In the genomic region with DNA sequence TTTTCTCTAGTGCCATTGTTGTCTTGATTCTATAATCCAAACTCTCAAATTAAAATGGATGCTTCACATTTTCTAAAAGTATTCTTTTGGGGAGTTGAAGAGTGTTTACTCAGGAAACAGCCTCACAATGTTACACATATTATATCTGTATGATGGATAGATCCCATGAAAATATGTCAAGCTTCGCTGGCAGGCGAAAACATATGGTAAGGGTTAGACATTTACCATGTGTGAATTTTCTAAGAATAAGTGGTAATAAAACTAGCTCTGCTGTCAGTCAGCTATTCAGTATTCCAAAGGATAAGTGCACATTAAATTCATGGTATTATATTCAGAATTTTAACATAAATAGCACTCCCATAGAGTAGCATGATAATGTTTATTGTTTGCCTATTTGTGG, we compare ENCODE assay signal across 36 cellular contexts.
"Had no signal": no experiment of that assay in that cellular context is flagged by ENCODE, and none has a peak within 500 bp of the region (broad histone marks: within the 10 kb centered on the region; RNA-seq: fewer than 3 reads in every experiment).

No MANE protein-coding gene starts in this region.

- H3K27me3 Mint-ChIP-seq: activated naive CD4-positive, alpha-beta T cell treated with anti-CD3 and anti-CD28 coated beads, Interleukin-2, amount 10 ng/mL, durations not matched to agents 7 days and 5 days; activated naive CD8-positive, alpha-beta T cell treated with anti-CD3 and anti-CD28 coated beads, Interleukin-2, amount 10 ng/mL, durations not matched to agents 7 days and 5 days; brain; central memory CD8-positive, alpha-beta T cell had no signal

- H3K27ac Mint-ChIP-seq: activated naive CD4-positive, alpha-beta T cell treated with anti-CD3 and anti-CD28 coated beads for 36 hours; activated naive CD4-positive, alpha-beta T cell treated with anti-CD3 and anti-CD28 coated beads, Interleukin-2, amount 10 ng/mL, durations not matched to agents 7 days and 5 days; activated naive CD4-positive, alpha-beta T cell treated with anti-CD3 and anti-CD28 coated beads, Interleukin-2, amount 50 U/mL, for 24 hours; activated naive CD4-positive, alpha-beta T cell treated with anti-CD3 and anti-CD28 coated beads, Interleukin-2, amount 50 U/mL, for 72 hours; activated naive CD8-positive, alpha-beta T cell; activated naive CD8-positive, alpha-beta T cell treated with anti-CD3 and anti-CD28 coated beads for 36 hours; activated naive CD8-positive, alpha-beta T cell treated with anti-CD3 and anti-CD28 coated beads, Interleukin-2, amount 10 ng/mL, durations not matched to agents 7 days and 5 days; activated naive CD8-positive, alpha-beta T cell treated with anti-CD3 and anti-CD28 coated beads, Interleukin-2, amount 50 U/mL, for 24 hours; activated T-cell treated with anti-CD3 and anti-CD28 coated beads, Interleukin-2, amount 50 U/mL, for 72 hours; activated T-helper 1 cell treated with anti-CD3 and anti-CD28 coated beads, Interleukin-12 subunit alpha, Interleukin-12 subunit beta, Interleukin-2, Interleukin-4 antibody, amounts not matched to agents 30 ng/mL and 10 ng/mL and 1 ng/mL, durations not matched to agents 14 hours and 24 hours and 36 hours; activated T-helper 17 cell treated with anti-CD3 and anti-CD28 coated beads, Interleukin-2, amount 50 U/mL, for 72 hours; activated T-helper 2 cell treated with anti-CD3 and anti-CD28 coated beads, Interferon-gamma antibody, Interleukin-2, Interleukin-4, amounts not matched to agents 10 μg/mL and 5 μg/mL and 100 μg/mL, durations not matched to agents 14 hours and 24 hours and 36 hours; brain had no signal

- H3K36me3 Mint-ChIP-seq: activated naive CD4-positive, alpha-beta T cell treated with anti-CD3 and anti-CD28 coated beads, Interleukin-2, amount 10 ng/mL, durations not matched to agents 7 days and 5 days; activated naive CD4-positive, alpha-beta T cell treated with anti-CD3 and anti-CD28 coated beads, Interleukin-2, amount 50 U/mL, for 24 hours; activated naive CD4-positive, alpha-beta T cell treated with anti-CD3 and anti-CD28 coated beads, Interleukin-2, amount 50 U/mL, for 72 hours; activated naive CD8-positive, alpha-beta T cell; activated naive CD8-positive, alpha-beta T cell treated with anti-CD3 and anti-CD28 coated beads for 36 hours; activated naive CD8-positive, alpha-beta T cell treated with anti-CD3 and anti-CD28 coated beads, Interleukin-2, amount 10 ng/mL, durations not matched to agents 7 days and 5 days; brain had no signal

- DNase-seq: activated effector memory CD4-positive, alpha-beta T cell treated with anti-CD3 and anti-CD28 coated beads, Interleukin-2, amount 50 U/mL, for 16 hours; activated effector memory CD4-positive, alpha-beta T cell treated with Interleukin-2 at 50 U/mL for 16 hours; activated gamma-delta T cell; activated gamma-delta T cell treated with Interleukin-2 at 50 U/mL for 16 hours; activated naive CD4-positive, alpha-beta T cell; activated naive CD4-positive, alpha-beta T cell treated with anti-CD3 and anti-CD28 coated beads for 36 hours; activated naive CD4-positive, alpha-beta T cell treated with anti-CD3 and anti-CD28 coated beads, Interleukin-2, amount 10 ng/mL, durations not matched to agents 7 days and 5 days; activated naive CD4-positive, alpha-beta T cell treated with anti-CD3 and anti-CD28 coated beads, Interleukin-2, amount 50 U/mL, for 16 hours; activated naive CD4-positive, alpha-beta T cell treated with Interleukin-2 at 50 U/mL for 16 hours; activated naive CD8-positive, alpha-beta T cell treated with anti-CD3 and anti-CD28 coated beads for 36 hours; activated naive CD8-positive, alpha-beta T cell treated with anti-CD3 and anti-CD28 coated beads, Interleukin-2, amount 10 ng/mL, durations not matched to agents 7 days and 5 days; activated naive CD8-positive, alpha-beta T cell treated with anti-CD3 and anti-CD28 coated beads, Interleukin-2, amount 50 U/mL, for 24 hours; activated T-cell treated with anti-CD3 and anti-CD28 coated beads, Interleukin-2, amount 50 U/mL, for 4 hours; activated T-cell treated with anti-CD3 and anti-CD28 coated beads, Interleukin-2, amount 50 U/mL, for 48 hours; activated T-cell treated with anti-CD3 and anti-CD28 coated beads, Interleukin-2, amount 50 U/mL, for 72 hours; adrenal gland; amniotic stem cell; amygdala; anterior cingulate cortex; aorta; body of pancreas; brain microvascular endothelial cell; caudate nucleus; central memory CD4-positive, alpha-beta T cell; cerebellar nuclear complex had no signal

- H3K9me3 ChIP-seq: adrenal gland, ascending aorta, body of pancreas, breast epithelium had no signal

- H3K4me3 Mint-ChIP-seq: activated naive CD4-positive, alpha-beta T cell treated with anti-CD3 and anti-CD28 coated beads for 36 hours; activated naive CD4-positive, alpha-beta T cell treated with anti-CD3 and anti-CD28 coated beads, Interleukin-2, amount 10 ng/mL, durations not matched to agents 7 days and 5 days; activated naive CD4-positive, alpha-beta T cell treated with anti-CD3 and anti-CD28 coated beads, Interleukin-2, amount 50 U/mL, for 24 hours; activated naive CD8-positive, alpha-beta T cell; activated naive CD8-positive, alpha-beta T cell treated with anti-CD3 and anti-CD28 coated beads for 36 hours; activated naive CD8-positive, alpha-beta T cell treated with anti-CD3 and anti-CD28 coated beads, Interleukin-2, amount 10 ng/mL, durations not matched to agents 7 days and 5 days; activated naive CD8-positive, alpha-beta T cell treated with anti-CD3 and anti-CD28 coated beads, Interleukin-2, amount 50 U/mL, for 24 hours; activated T-cell treated with anti-CD3 and anti-CD28 coated beads, Interleukin-2, amount 50 U/mL, for 4 hours; activated T-cell treated with anti-CD3 and anti-CD28 coated beads, Interleukin-2, amount 50 U/mL, for 72 hours; activated T-helper 1 cell treated with anti-CD3 and anti-CD28 coated beads, Interleukin-12 subunit alpha, Interleukin-12 subunit beta, Interleukin-2, Interleukin-4 antibody, amounts not matched to agents 30 ng/mL and 10 ng/mL and 1 ng/mL, durations not matched to agents 14 hours and 24 hours and 36 hours; activated T-helper 17 cell treated with anti-CD3 and anti-CD28 coated beads, Interleukin-2, amount 50 U/mL, for 72 hours; brain; central memory CD8-positive, alpha-beta T cell had no signal

- H3K9me3 Mint-ChIP-seq: activated naive CD4-positive, alpha-beta T cell treated with anti-CD3 and anti-CD28 coated beads for 36 hours; activated naive CD4-positive, alpha-beta T cell treated with anti-CD3 and anti-CD28 coated beads, Interleukin-2, amount 10 ng/mL, durations not matched to agents 7 days and 5 days; activated naive CD4-positive, alpha-beta T cell treated with anti-CD3 and anti-CD28 coated beads, Interleukin-2, amount 50 U/mL, for 72 hours; activated naive CD8-positive, alpha-beta T cell treated with anti-CD3 and anti-CD28 coated beads for 36 hours; activated naive CD8-positive, alpha-beta T cell treated with anti-CD3 and anti-CD28 coated beads, Interleukin-2, amount 10 ng/mL, durations not matched to agents 7 days and 5 days; activated naive CD8-positive, alpha-beta T cell treated with anti-CD3 and anti-CD28 coated beads, Interleukin-2, amount 50 U/mL, for 24 hours; activated T-cell treated with anti-CD3 and anti-CD28 coated beads, Interleukin-2, amount 50 U/mL, for 4 hours; activated T-cell treated with anti-CD3 and anti-CD28 coated beads, Interleukin-2, amount 50 U/mL, for 72 hours; activated T-helper 1 cell treated with anti-CD3 and anti-CD28 coated beads, Interleukin-12 subunit alpha, Interleukin-12 subunit beta, Interleukin-2, Interleukin-4 antibody, amounts not matched to agents 30 ng/mL and 10 ng/mL and 1 ng/mL, durations not matched to agents 14 hours and 24 hours and 36 hours; activated T-helper 17 cell treated with anti-CD3 and anti-CD28 coated beads, Interleukin-2, amount 50 U/mL, for 72 hours; activated T-helper 2 cell treated with anti-CD3 and anti-CD28 coated beads, Interferon-gamma antibody, Interleukin-2, Interleukin-4, amounts not matched to agents 10 μg/mL and 5 μg/mL and 100 μg/mL, durations not matched to agents 14 hours and 24 hours and 36 hours; brain had no signal

- H3K27ac ChIP-seq: adrenal gland, ascending aorta, body of pancreas, brain microvascular endothelial cell, breast epithelium, cardiac muscle cell had no signal

- H3K36me3 ChIP-seq: adrenal gland, ascending aorta, brain microvascular endothelial cell, breast epithelium, cardiac muscle cell had no signal

- H3K4me3 ChIP-seq: adrenal gland, ascending aorta, body of pancreas, breast epithelium, cardiac muscle cell had no signal

- H3K4me1 Mint-ChIP-seq: activated naive CD4-positive, alpha-beta T cell treated with anti-CD3 and anti-CD28 coated beads, Interleukin-2, amount 10 ng/mL, durations not matched to agents 7 days and 5 days; activated naive CD4-positive, alpha-beta T cell treated with anti-CD3 and anti-CD28 coated beads, Interleukin-2, amount 50 U/mL, for 24 hours; activated naive CD8-positive, alpha-beta T cell treated with anti-CD3 and anti-CD28 coated beads for 36 hours; activated naive CD8-positive, alpha-beta T cell treated with anti-CD3 and anti-CD28 coated beads, Interleukin-2, amount 10 ng/mL, durations not matched to agents 7 days and 5 days; activated naive CD8-positive, alpha-beta T cell treated with anti-CD3 and anti-CD28 coated beads, Interleukin-2, amount 50 U/mL, for 24 hours; activated T-helper 17 cell treated with anti-CD3 and anti-CD28 coated beads, Interleukin-2, amount 50 U/mL, for 72 hours; brain; central memory CD8-positive, alpha-beta T cell had no signal

- H3K27me3 ChIP-seq: adrenal gland, ascending aorta, body of pancreas, brain microvascular endothelial cell, breast epithelium, cardiac muscle cell had no signal
